Comparison of ENCODE assay signal across 31 cellular contexts in genomic region chr20:21628800-21629199, GRCh38.
"Had no signal": no experiment of that assay in that cellular context is flagged by ENCODE, and none has a peak within 500 bp of the region (broad histone marks: within the 10 kb centered on the region; RNA-seq: fewer than 3 reads in every experiment).

No MANE protein-coding gene starts in this region.

- H3K4me1 ChIP-seq: adrenal gland, body of pancreas, breast epithelium had no signal

- FAIRE-seq: astrocyte, colon, TTC549 had no signal

- H3K27ac ChIP-seq: adrenal gland, body of pancreas, brain microvascular endothelial cell, breast epithelium, WERI-Rb-1 had no signal

- H3K9me3 ChIP-seq: adrenal gland, body of pancreas, breast epithelium had no signal

- H3K27me3 ChIP-seq: body of pancreas, brain microvascular endothelial cell, breast epithelium had no signal

- DNase-seq: activated CD4-positive, alpha-beta memory T cell treated with anti-CD3 and anti-CD28 coated beads, Interleukin-2, amount 10 ng/mL, durations not matched to agents 7 days and 5 days; activated CD4-positive, alpha-beta T cell treated with anti-CD3 and anti-CD28 coated beads for 1 hour; activated CD4-positive, alpha-beta T cell treated with anti-CD3 and anti-CD28 coated beads for 36 hours; activated CD4-positive, alpha-beta T cell treated with anti-CD3 and anti-CD28 coated beads for 48 hours; activated CD4-positive, alpha-beta T cell treated with anti-CD3 and anti-CD28 coated beads, Interleukin-2, amount 10 ng/mL, durations not matched to agents 7 days and 5 days; activated CD4-positive, alpha-beta T cell treated with anti-CD3 and anti-CD28 coated beads, Interleukin-2, amount 50 U/mL, for 48 hours; activated CD4-positive, CD25-positive, alpha-beta regulatory T cell; activated CD8-positive, alpha-beta memory T cell treated with anti-CD3 and anti-CD28 coated beads for 24 hours; activated CD8-positive, alpha-beta memory T cell treated with anti-CD3 and anti-CD28 coated beads, Interleukin-2, amount 10 ng/mL, durations not matched to agents 7 days and 5 days; activated CD8-positive, alpha-beta memory T cell treated with anti-CD3 and anti-CD28 coated beads, Interleukin-2, amount 50 U/mL, for 48 hours; activated CD8-positive, alpha-beta T cell treated with anti-CD3 and anti-CD28 coated beads, Interleukin-2, amount 10 ng/mL, durations not matched to agents 7 days and 5 days; activated effector memory CD4-positive, alpha-beta T cell treated with Interleukin-2 at 50 U/mL for 16 hours; activated gamma-delta T cell; activated naive CD4-positive, alpha-beta T cell treated with anti-CD3 and anti-CD28 coated beads, Interleukin-2, amount 10 ng/mL, durations not matched to agents 7 days and 5 days; activated naive CD4-positive, alpha-beta T cell treated with Interleukin-2 at 50 U/mL for 16 hours; activated naive CD8-positive, alpha-beta T cell treated with anti-CD3 and anti-CD28 coated beads for 36 hours; activated T-cell treated with anti-CD3 and anti-CD28 coated beads, Interleukin-2, amount 50 U/mL, for 24 hours; activated T-cell treated with anti-CD3 and anti-CD28 coated beads, Interleukin-2, amount 50 U/mL, for 48 hours; adrenal gland; amniotic stem cell; aorta; body of pancreas; brain microvascular endothelial cell; central memory CD4-positive, alpha-beta T cell; T-helper 2 cell; T-helper 9 cell; WERI-Rb-1 had no signal

- H3K36me3 ChIP-seq: adrenal gland, brain microvascular endothelial cell, breast epithelium, WERI-Rb-1 had no signal

- H3K4me3 ChIP-seq: adrenal gland, body of pancreas, breast epithelium had no signal
